In genomic region chr12:69476276-69477017, GRCh38 we compare ENCODE assay signal across 2 cellular contexts.
TF ChIP-seq lines count a peak whose summit lies in the region.

No MANE protein-coding gene starts in this region.

TF ChIP-seq in SK-N-SH, 30 proteins besides CTCF, POLR2A, EP300 and RAD21:
- TF ChIP-seq YY1 (IDR thresholded peaks at IDR 0.05; ENCODE audit: low read depth) (no peak), IRF3 (IDR thresholded peaks at IDR 0.05; ENCODE audit: low read depth, low read length) (no peak), TAF1 (IDR thresholded peaks at IDR 0.05; ENCODE audit: borderline replicate concordance, low read depth, low read length) (no peak), NFIC (IDR thresholded peaks at IDR 0.05; ENCODE audit: borderline replicate concordance) (no peak), MAX (IDR thresholded peaks at IDR 0.05; ENCODE audit: low read depth) (no peak), GABPA (IDR thresholded peaks at IDR 0.05; ENCODE audit: low read depth) (no peak), JUND (IDR thresholded peaks at IDR 0.05) (no peak), ELF1 (IDR thresholded peaks at IDR 0.05) (no peak), TEAD4 (IDR thresholded peaks at IDR 0.05; ENCODE audit: borderline replicate concordance, insufficient read depth) (no peak), RXRA (IDR thresholded peaks at IDR 0.05; ENCODE audit: borderline replicate concordance, low read depth) (no peak), RCOR1 (IDR thresholded peaks at IDR 0.05; ENCODE audit: low read length) (no peak), EZH2phosphoT487 (IDR thresholded peaks at IDR 0.05; ENCODE audit: borderline replicate concordance, low read depth) (no peak), TCF12 (IDR thresholded peaks at IDR 0.05) (no peak), FOSL2 (IDR thresholded peaks at IDR 0.05; ENCODE audit: borderline replicate concordance, low read depth) (no peak), MXI1 (IDR thresholded peaks at IDR 0.05; ENCODE audit: low read depth, low read length) (no peak), USF1 (IDR thresholded peaks at IDR 0.05; ENCODE audit: borderline replicate concordance, low read depth) (no peak), SMC3 (IDR thresholded peaks at IDR 0.05; ENCODE audit: low read depth, low read length) (no peak), PBX3 (IDR thresholded peaks at IDR 0.05) (no peak), NRF1 (IDR thresholded peaks at IDR 0.05; ENCODE audit: low read depth, low read length) (no peak), GATA2 (CRISPR knock-in tag; IDR thresholded peaks at IDR 0.05) (no peak)

TF ChIP-seq in SK-N-SH treated with all-trans-retinoic acid at 6 μM for 48 hours, 23 proteins besides CTCF, POLR2A, EP300 and RAD21:
- TF ChIP-seq CSDC2 (CRISPR knock-in tag; IDR thresholded peaks at IDR 0.05), result no peak
- no peak for TF ChIP-seq CREB5 (CRISPR knock-in tag; IDR thresholded peaks at IDR 0.05; ENCODE audit: low read depth)
- no peak for TF ChIP-seq ZNF8 (CRISPR knock-in tag; IDR thresholded peaks at IDR 0.05)
- no peak for TF ChIP-seq ZNF70 (CRISPR knock-in tag; IDR thresholded peaks at IDR 0.05)
- no peak for TF ChIP-seq ZC3H10 (CRISPR knock-in tag; IDR thresholded peaks at IDR 0.05)
- TF ChIP-seq ARNTL (CRISPR knock-in tag; IDR thresholded peaks at IDR 0.05; ENCODE audit: borderline replicate concordance, low read depth), result no peak
- TF ChIP-seq RARB (CRISPR knock-in tag; IDR thresholded peaks at IDR 0.05), result no peak
- TF ChIP-seq ZFP3 (CRISPR knock-in tag; IDR thresholded peaks at IDR 0.05), result no peak
- no peak for TF ChIP-seq BACH2 (CRISPR knock-in tag; IDR thresholded peaks at IDR 0.05; ENCODE audit: borderline replicate concordance)
- no peak for TF ChIP-seq SNAI2 (CRISPR knock-in tag; IDR thresholded peaks at IDR 0.05)
- TF ChIP-seq TOX (CRISPR knock-in tag; IDR thresholded peaks at IDR 0.05; ENCODE audit: borderline replicate concordance), result no peak
- TF ChIP-seq TSHZ2 (CRISPR knock-in tag; IDR thresholded peaks at IDR 0.05), result no peak
- no peak for TF ChIP-seq PPARA (CRISPR knock-in tag; IDR thresholded peaks at IDR 0.05; ENCODE audit: borderline replicate concordance)
- no peak for TF ChIP-seq OSR1 (CRISPR knock-in tag; IDR thresholded peaks at IDR 0.05)
- no peak for TF ChIP-seq ZNF565 (CRISPR knock-in tag; conservative IDR thresholded peaks at IDR 0.05; ENCODE audit: low read depth)
